Comparison of ENCODE assay signal across 1 cellular context in the genomic region with DNA sequence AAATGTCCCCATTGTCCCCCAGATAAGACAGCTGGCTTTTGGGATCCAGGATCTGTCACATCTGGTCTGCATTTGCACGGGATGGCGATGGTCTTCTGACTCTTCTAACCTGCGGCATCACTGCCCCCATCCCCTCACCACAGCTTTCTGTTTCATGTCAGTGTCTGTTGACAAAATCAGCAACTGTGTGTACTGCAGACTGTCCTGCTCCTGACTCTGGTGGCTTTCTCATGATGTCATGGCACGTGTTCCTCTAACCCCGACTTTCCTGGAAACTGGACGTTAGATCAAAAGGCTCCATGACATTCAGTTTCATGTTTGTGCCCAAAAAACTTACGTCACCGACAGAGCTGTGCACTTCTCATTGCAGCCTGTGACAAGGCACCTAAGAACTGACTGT.
TF ChIP-seq lines count a peak whose summit lies in the region.

No MANE protein-coding gene starts in this region.

TF ChIP-seq in liver, 16 proteins besides CTCF, POLR2A, EP300 and RAD21 (continued from another document):
- TF ChIP-seq, protein P1, sequence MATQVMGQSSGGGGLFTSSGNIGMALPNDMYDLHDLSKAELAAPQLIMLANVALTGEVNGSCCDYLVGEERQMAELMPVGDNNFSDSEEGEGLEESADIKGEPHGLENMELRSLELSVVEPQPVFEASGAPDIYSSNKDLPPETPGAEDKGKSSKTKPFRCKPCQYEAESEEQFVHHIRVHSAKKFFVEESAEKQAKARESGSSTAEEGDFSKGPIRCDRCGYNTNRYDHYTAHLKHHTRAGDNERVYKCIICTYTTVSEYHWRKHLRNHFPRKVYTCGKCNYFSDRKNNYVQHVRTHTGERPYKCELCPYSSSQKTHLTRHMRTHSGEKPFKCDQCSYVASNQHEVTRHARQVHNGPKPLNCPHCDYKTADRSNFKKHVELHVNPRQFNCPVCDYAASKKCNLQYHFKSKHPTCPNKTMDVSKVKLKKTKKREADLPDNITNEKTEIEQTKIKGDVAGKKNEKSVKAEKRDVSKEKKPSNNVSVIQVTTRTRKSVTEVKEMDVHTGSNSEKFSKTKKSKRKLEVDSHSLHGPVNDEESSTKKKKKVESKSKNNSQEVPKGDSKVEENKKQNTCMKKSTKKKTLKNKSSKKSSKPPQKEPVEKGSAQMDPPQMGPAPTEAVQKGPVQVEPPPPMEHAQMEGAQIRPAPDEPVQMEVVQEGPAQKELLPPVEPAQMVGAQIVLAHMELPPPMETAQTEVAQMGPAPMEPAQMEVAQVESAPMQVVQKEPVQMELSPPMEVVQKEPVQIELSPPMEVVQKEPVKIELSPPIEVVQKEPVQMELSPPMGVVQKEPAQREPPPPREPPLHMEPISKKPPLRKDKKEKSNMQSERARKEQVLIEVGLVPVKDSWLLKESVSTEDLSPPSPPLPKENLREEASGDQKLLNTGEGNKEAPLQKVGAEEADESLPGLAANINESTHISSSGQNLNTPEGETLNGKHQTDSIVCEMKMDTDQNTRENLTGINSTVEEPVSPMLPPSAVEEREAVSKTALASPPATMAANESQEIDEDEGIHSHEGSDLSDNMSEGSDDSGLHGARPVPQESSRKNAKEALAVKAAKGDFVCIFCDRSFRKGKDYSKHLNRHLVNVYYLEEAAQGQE (IDR thresholded peaks at IDR 0.05): no peak
- TF ChIP-seq, protein P2, sequence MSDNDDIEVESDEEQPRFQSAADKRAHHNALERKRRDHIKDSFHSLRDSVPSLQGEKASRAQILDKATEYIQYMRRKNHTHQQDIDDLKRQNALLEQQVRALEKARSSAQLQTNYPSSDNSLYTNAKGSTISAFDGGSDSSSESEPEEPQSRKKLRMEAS (IDR thresholded peaks at IDR 0.05): no peak
- TF ChIP-seq HNF4A (conservative IDR thresholded peaks at IDR 0.05) (peak; percentile 24 to 28), YY1 (IDR thresholded peaks at IDR 0.05) (no peak), RXRA (IDR thresholded peaks at IDR 0.05) (peak; percentile 65 to 66), EGR1 (IDR thresholded peaks at IDR 0.05; ENCODE audit: low read depth in 2 of 2) (no peak)
- TF ChIP-seq, protein P3, sequence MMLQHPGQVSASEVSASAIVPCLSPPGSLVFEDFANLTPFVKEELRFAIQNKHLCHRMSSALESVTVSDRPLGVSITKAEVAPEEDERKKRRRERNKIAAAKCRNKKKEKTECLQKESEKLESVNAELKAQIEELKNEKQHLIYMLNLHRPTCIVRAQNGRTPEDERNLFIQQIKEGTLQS (IDR thresholded peaks at IDR 0.05): peak; percentile 79
